ENCODE assay signal across 8 cellular contexts in genomic region chr3:9769012-9769411, GRCh38. TPM values are rescaled to one million over a fixed set of nuclear protein-coding genes. Genes with fewer than 3 reads are reported as not detected.
A peak's percentile ranks its signal among the peaks of the same experiment; 100 is the strongest.
DNase-seq lines count a peak whose midpoint lies in the region; ATAC-seq, FAIRE-seq and TF ChIP-seq lines count a peak whose summit lies in the region.

No MANE protein-coding gene starts in this region.

- H3K4me3 ChIP-seq in CD8-positive, alpha-beta memory T cell (ENCODE audit: low read length): no peak overlapping the region
- peak overlapping the region; percentile 40 to 63 (median 48) for H3K4me3 ChIP-seq in pancreas

- TF ChIP-seq CTCF in pancreas (IDR thresholded peaks at IDR 0.05): no peak

- H3K36me3 ChIP-seq in CD8-positive, alpha-beta memory T cell (ENCODE audit: insufficient read depth, low read length): no peaks in the 10 kb centered on the region
- no peaks in the 10 kb centered on the region for H3K36me3 ChIP-seq in pancreas

- CTCF ChIA-PET in CD8-positive, alpha-beta memory T cell (lab: Charles Lee): interaction anchor here (0.7 to 1.3 kb wide), 2 partner anchors 11 to 24 kb away, joined by 3 read pairs; partner anchors contain the start of gene ARPC4

- ATAC-seq in T-helper 17 cell (no peak), esophagus mucosa (peak; percentile 6), pancreas (no peak), HG03097 (IDR thresholded peaks at IDR 0.05; ENCODE audit: low FRiP score, unreplicated experiment) (no peak), GM18870 (IDR thresholded peaks at IDR 0.05; ENCODE audit: unreplicated experiment) (no peak)

- POLR2A ChIA-PET in CD8-positive, alpha-beta memory T cell (lab: Charles Lee): interaction anchor here (0.8 kb wide), 1 partner anchor 815 kb away, joined by 6 read pairs; no protein-coding TSS in a partner anchor

- H3K36me3 Mint-ChIP-seq in CD8-positive, alpha-beta memory T cell: peaks cover 0 to 3% (median 0%) of the 10 kb centered on the region in 3 donors
- no peaks in the 10 kb centered on the region for H3K36me3 Mint-ChIP-seq in T-helper 17 cell (ENCODE audit: low read depth)

- no peaks in the 10 kb centered on the region for H3K9me3 ChIP-seq in CD8-positive, alpha-beta memory T cell (ENCODE audit: low read length)
- H3K9me3 ChIP-seq in T-helper 17 cell (ENCODE audit: control insufficient read depth, low read length, poor library complexity, severe bottlenecking) (no peaks in the 10 kb centered on the region), pancreas (no peaks in the 10 kb centered on the region)

- no peaks in the 10 kb centered on the region for H3K9me3 Mint-ChIP-seq in CD8-positive, alpha-beta memory T cell

- H3K27ac ChIP-seq in CD8-positive, alpha-beta memory T cell (ENCODE audit: low read depth, low read length): no peak overlapping the region
- H3K27ac ChIP-seq in pancreas: peak overlapping the region in 2 of 4 donors; percentile 49 to 72

- peaks cover 8% of the 10 kb centered on the region for H3K4me1 ChIP-seq in CD8-positive, alpha-beta memory T cell (ENCODE audit: insufficient read depth, low read length)
- H3K4me1 ChIP-seq in pancreas: peaks cover 3 to 9% (median 5%) of the 10 kb centered on the region in 3 donors

- peak overlapping the region in 5 of 8 donors; percentile 23 to 97 (median 80) for H3K27ac Mint-ChIP-seq in CD8-positive, alpha-beta memory T cell
- peak overlapping the region; percentile 79 for H3K27ac Mint-ChIP-seq in T-helper 17 cell

- no peaks in the 10 kb centered on the region for H3K27me3 ChIP-seq in CD8-positive, alpha-beta memory T cell (ENCODE audit: insufficient read depth, low read length, poor library complexity, severe bottlenecking)
- no peaks in the 10 kb centered on the region for H3K27me3 ChIP-seq in pancreas

- H3K4me3 Mint-ChIP-seq in CD8-positive, alpha-beta memory T cell: peak overlapping the region; percentile 49 to 73 (median 69)
- H3K4me3 Mint-ChIP-seq in T-helper 17 cell: peak overlapping the region; percentile 86

- intact Hi-C loops in pancreas (cut with DNase I): no loop called here

- peaks cover 15 to 32% (median 16%) of the 10 kb centered on the region in 3 donors for H3K4me1 Mint-ChIP-seq in CD8-positive, alpha-beta memory T cell
- H3K4me1 Mint-ChIP-seq in T-helper 17 cell: peaks cover 34% of the 10 kb centered on the region

- WGBS in pancreas, 2 donors: 69 to 77% methylated on average over 5 of the region's 5 CpGs

- H3K27me3 Mint-ChIP-seq in CD8-positive, alpha-beta memory T cell: peaks cover 0 to 6% of the 10 kb centered on the region in 2 donors
- H3K27me3 Mint-ChIP-seq in T-helper 17 cell: no peaks in the 10 kb centered on the region

- DNase-seq in CD8-positive, alpha-beta memory T cell: no peak
- no peak for DNase-seq in T-helper 17 cell
- no peak for DNase-seq in pancreas
- no peak for DNase-seq in SK-N-DZ (ENCODE audit: low spot score)
- no peak for DNase-seq in activated effector memory CD4-positive, alpha-beta T cell treated with anti-CD3 and anti-CD28 coated beads, Interleukin-2, amount 50 U/mL, for 16 hours

- FAIRE-seq in pancreas (lab: Jason Lieb, UNC): no peak

RNA-seq across cellular contexts. Expression of gene CAMK1, which starts 0.7 kb away (rescaled TPM):
- total RNA-seq in CD8-positive, alpha-beta memory T cell: 10 to 100 TPM; 27.0 to 27.4 TPM
- polyA plus RNA-seq in CD8-positive, alpha-beta memory T cell: 2.9 TPM
- total RNA-seq in T-helper 17 cell (1 to 10 TPM; 1.9 to 2.2 TPM), esophagus mucosa (2.6 TPM), pancreas (10 to 100 TPM in 1 of 6 donors, 1 to 10 TPM in 5; 2.0 to 12.8 (median 4.4) TPM)
- 10 to 100 TPM; 20.5 to 23.7 TPM for polyA plus RNA-seq in pancreas
- polyA plus RNA-seq in SK-N-DZ (2014; cell fraction: cytosol; rRNA removed): 69.5 and 83.7 TPM in 2 replicates
- polyA plus RNA-seq in SK-N-DZ (2014; cell fraction: nucleus; rRNA removed): 51.1 TPM in 2 replicates

RNA-seq across cellular contexts. Expression of gene OGG1, which starts 19.3 kb away (rescaled TPM):
- 10 to 100 TPM; 30.5 to 32.1 TPM for total RNA-seq in CD8-positive, alpha-beta memory T cell
- 25.8 TPM for polyA plus RNA-seq in CD8-positive, alpha-beta memory T cell
- 10 to 100 TPM; 18.4 to 22.6 TPM for total RNA-seq in T-helper 17 cell
- total RNA-seq in esophagus mucosa: 9.6 TPM
- total RNA-seq in pancreas: 10 to 100 TPM in 1 of 6 donors, 1 to 10 TPM in 5; 5.9 to 13.9 (median 7.8) TPM
- polyA plus RNA-seq in pancreas: 10 to 100 TPM; 11.2 to 12.7 TPM
- 44.1 and 55.2 TPM in 2 replicates for polyA plus RNA-seq in SK-N-DZ (2014; cell fraction: cytosol; rRNA removed)
- 46.7 and 59.0 TPM in 2 replicates for polyA plus RNA-seq in SK-N-DZ (2014; cell fraction: nucleus; rRNA removed)

RNA-seq across cellular contexts. Expression of gene TADA3, which starts 23.3 kb away (rescaled TPM):
- total RNA-seq in CD8-positive, alpha-beta memory T cell: 10 to 100 TPM; 57.0 to 58.8 TPM
- 64.4 TPM for polyA plus RNA-seq in CD8-positive, alpha-beta memory T cell
- total RNA-seq in T-helper 17 cell (10 to 100 TPM; 32.2 to 35.2 TPM), esophagus mucosa (32.3 TPM), pancreas (10 to 100 TPM; 13.2 to 28.0 (median 18.4) TPM)
- 10 to 100 TPM; 22.0 to 29.1 TPM for polyA plus RNA-seq in pancreas
- polyA plus RNA-seq in SK-N-DZ (2014; cell fraction: cytosol; rRNA removed): 141 and 146 TPM in 2 replicates
- polyA plus RNA-seq in SK-N-DZ (2014; cell fraction: nucleus; rRNA removed): 97.5 and 104 TPM in 2 replicates

RNA-seq across cellular contexts. Expression of gene ARPC4, which starts 23.9 kb away (rescaled TPM):
- total RNA-seq in CD8-positive, alpha-beta memory T cell: 100 to 1,000 TPM; 309 to 319 TPM
- polyA plus RNA-seq in CD8-positive, alpha-beta memory T cell: 277 TPM
- 100 to 1,000 TPM; 155 to 192 TPM for total RNA-seq in T-helper 17 cell
- total RNA-seq in esophagus mucosa: 154 TPM
- 10 to 100 TPM; 39.5 to 72.6 (median 53.1) TPM for total RNA-seq in pancreas
- 10 to 100 TPM; 35.0 to 44.7 TPM for polyA plus RNA-seq in pancreas
- 306 and 380 TPM in 2 replicates for polyA plus RNA-seq in SK-N-DZ (2014; cell fraction: cytosol; rRNA removed)
- polyA plus RNA-seq in SK-N-DZ (2014; cell fraction: nucleus; rRNA removed): 91.5 and 131 TPM in 2 replicates

RNA-seq across cellular contexts. Expression of gene BRPF1, which starts 37.5 kb away (rescaled TPM):
- total RNA-seq in CD8-positive, alpha-beta memory T cell: 10 to 100 TPM; 46.8 to 50.2 TPM
- 27.0 TPM for polyA plus RNA-seq in CD8-positive, alpha-beta memory T cell
- total RNA-seq in T-helper 17 cell: 10 to 100 TPM; 31.8 to 41.0 TPM
- total RNA-seq in esophagus mucosa: 11.9 TPM
- total RNA-seq in pancreas: 10 to 100 TPM in 1 of 6 donors, 1 to 10 TPM in 5; 7.0 to 10.8 (median 8.4) TPM
- polyA plus RNA-seq in pancreas: 10 to 100 TPM in 1 of 2 donors, 1 to 10 TPM in 1; 5.8 to 10.4 TPM
- 28.4 TPM in 2 replicates for polyA plus RNA-seq in SK-N-DZ (2014; cell fraction: cytosol; rRNA removed)
- 46.5 and 55.9 TPM in 2 replicates for polyA plus RNA-seq in SK-N-DZ (2014; cell fraction: nucleus; rRNA removed)
